Comparison of ENCODE assay signal across 8 cellular contexts in genomic region chr3:194003128-194004057, GRCh38.
DNase-seq lines count a peak whose midpoint lies in the region; ATAC-seq, FAIRE-seq and TF ChIP-seq lines count a peak whose summit lies in the region.

No MANE protein-coding gene starts in this region.

- H3K4me3 ChIP-seq in AG04449 (ENCODE audit: low read depth, low read length) (peak overlapping the region; percentile 48), neural cell (ENCODE audit: low read length) (peak overlapping the region; percentile 49), upper lobe of right lung (peak overlapping the region; percentile 32)

- H3K27ac ChIP-seq in neural cell (ENCODE audit: low read length): no peak overlapping the region
- peak overlapping the region; percentile 73 for H3K27ac ChIP-seq in upper lobe of right lung

- POLR2A ChIA-PET in AG04449 (lab: Yijun Ruan, JAX): interaction anchor here (0.6 to 2.7 kb wide), 4 partner anchors 10 to 138 kb away, joined by 3 to 21 read pairs (median 6); partner anchors contain the start of gene HES1

- H3K36me3 ChIP-seq in neural cell (ENCODE audit: insufficient read depth, low read length) (no peaks in the 10 kb centered on the region), upper lobe of right lung (no peaks in the 10 kb centered on the region)

- no peaks in the 10 kb centered on the region for H3K9me3 Mint-ChIP-seq in activated T-cell treated with anti-CD3 and anti-CD28 coated beads, Interleukin-2, amount 50 U/mL, for 4 hours

- TF ChIP-seq CTCF in AG04449 (IDR thresholded peaks at IDR 0.05; ENCODE audit: insufficient read depth, low read length, missing control alignments) (no peak), neural cell (IDR thresholded peaks at IDR 0.05; ENCODE audit: poor library complexity, severe bottlenecking) (no peak), upper lobe of right lung (IDR thresholded peaks at IDR 0.05) (no peak)

- no peak overlapping the region for H3K4me2 ChIP-seq in neural cell (ENCODE audit: low read length)

- peak; percentile 65 for ATAC-seq in GM18505 (IDR thresholded peaks at IDR 0.05; ENCODE audit: unreplicated experiment)
- peak; percentile 66 for ATAC-seq in HG02981 (IDR thresholded peaks at IDR 0.05; ENCODE audit: unreplicated experiment)
- ATAC-seq in activated T-cell treated with anti-CD3 and anti-CD28 coated beads, Interleukin-2, amount 50 U/mL, for 4 hours: peak; percentile 72 to 82
- ATAC-seq in upper lobe of right lung: peak; percentile 93

- H2AFZ ChIP-seq in neural cell (ENCODE audit: low read depth, low read length): no peak overlapping the region

- H3K4me1 ChIP-seq in upper lobe of right lung: peaks cover 29% of the 10 kb centered on the region

- DNase-seq in AG04449 (ENCODE audit: low read depth, low spot score) (peak; percentile 63), NCI-H510A treated with DMSO at 0.1 percent for 48 hours (lab: John Stamatoyannopoulos, UW) (peak; percentile 73), frontal cortex (ENCODE audit: low spot score in 2 of 2) (peak; percentile 50 to 77), upper lobe of right lung (peak; percentile 95)
- DNase-seq in activated T-cell treated with anti-CD3 and anti-CD28 coated beads, Interleukin-2, amount 50 U/mL, for 4 hours: no peak

- no peaks in the 10 kb centered on the region for H3F3A ChIP-seq in neural cell (ENCODE audit: insufficient read depth, low read length, poor library complexity, severe bottlenecking)

- intact Hi-C loops in upper lobe of right lung (cut with DNase I): loop anchor here (10.0 kb wide), 1 partner anchor 219 kb away; no protein-coding TSS in a partner anchor

- no peaks in the 10 kb centered on the region for H3K9me2 ChIP-seq in neural cell (ENCODE audit: insufficient read depth, low read length)

- H3K9me3 ChIP-seq in neural cell (ENCODE audit: low read length) (no peaks in the 10 kb centered on the region), upper lobe of right lung (no peaks in the 10 kb centered on the region)

- no peak for TF ChIP-seq POLR2A in GM18505 (IDR thresholded peaks at IDR 0.05; ENCODE audit: borderline replicate concordance, extremely low read depth, insufficient read depth, insufficient read length)

- H3K9ac ChIP-seq in neural cell (ENCODE audit: low read length): no peak overlapping the region

- no peak for TF ChIP-seq EP300 in neural cell (conservative IDR thresholded peaks at IDR 0.05; ENCODE audit: poor library complexity, severe bottlenecking)

- no peak for TF ChIP-seq RAD21 in neural cell (conservative IDR thresholded peaks at IDR 0.05)

- peak overlapping the region; percentile 21 for H3K4me3 Mint-ChIP-seq in activated T-cell treated with anti-CD3 and anti-CD28 coated beads, Interleukin-2, amount 50 U/mL, for 4 hours

- CTCF ChIA-PET in AG04449 (lab: Yijun Ruan, JAX): interaction anchor here (0.8 to 2.6 kb wide), 6 partner anchors 12 to 312 kb away, joined by 3 to 12 read pairs (median 4); no protein-coding TSS in a partner anchor

- no peaks in the 10 kb centered on the region for H3K36me3 Mint-ChIP-seq in activated T-cell treated with anti-CD3 and anti-CD28 coated beads, Interleukin-2, amount 50 U/mL, for 4 hours (ENCODE audit: insufficient read depth)

- H3K4me1 Mint-ChIP-seq in activated T-cell treated with anti-CD3 and anti-CD28 coated beads, Interleukin-2, amount 50 U/mL, for 4 hours (ENCODE audit: low read depth): peaks cover 8% of the 10 kb centered on the region

- H3K27me3 ChIP-seq in neural cell (ENCODE audit: insufficient read depth, low read depth, low read length): no peaks in the 10 kb centered on the region
- no peaks in the 10 kb centered on the region for H3K27me3 ChIP-seq in upper lobe of right lung

- H3K79me2 ChIP-seq in neural cell (replicated peaks; ENCODE audit: insufficient read depth, low read length): no peaks in the 10 kb centered on the region

- peaks cover 46% of the 10 kb centered on the region for H3K27me3 Mint-ChIP-seq in activated T-cell treated with anti-CD3 and anti-CD28 coated beads, Interleukin-2, amount 50 U/mL, for 4 hours (ENCODE audit: low read depth)

- no peak for FAIRE-seq in frontal cortex (lab: Jason Lieb, UNC)

- no peaks in the 10 kb centered on the region for H4K20me1 ChIP-seq in neural cell (ENCODE audit: insufficient read depth)

TF ChIP-seq in neural cell, 6 proteins besides CTCF, POLR2A, EP300 and RAD21:
- no peak for TF ChIP-seq SMC3 (conservative IDR thresholded peaks at IDR 0.05; ENCODE audit: poor library complexity)
- no peak for TF ChIP-seq REST (IDR thresholded peaks at IDR 0.05; ENCODE audit: borderline replicate concordance)
- no peak for TF ChIP-seq TAF1 (IDR thresholded peaks at IDR 0.05; ENCODE audit: low read depth)
- TF ChIP-seq EZH2 (IDR thresholded peaks at IDR 0.05; ENCODE audit: borderline replicate concordance, insufficient read depth, low read length, poor library complexity, severe bottlenecking): no peak
